In genomic region chr20:36818831-36819230, GRCh38 we compare ENCODE assay signal across 26 cellular contexts. TPM values are rescaled to one million over a fixed set of nuclear protein-coding genes. Genes with fewer than 3 reads are reported as not detected.
DNase-seq lines count a peak whose midpoint lies in the region; ATAC-seq and TF ChIP-seq lines count a peak whose summit lies in the region.
"Had no signal": no experiment of that assay in that cellular context is flagged by ENCODE, and none has a peak within 500 bp of the region (broad histone marks: within the 10 kb centered on the region; RNA-seq: fewer than 3 reads in every experiment).

No MANE protein-coding gene starts in this region.

- peak overlapping the region; percentile 32 to 40 (median 34) for H3K27ac Mint-ChIP-seq in nephron
- H3K27ac Mint-ChIP-seq: activated naive CD4-positive, alpha-beta T cell treated with anti-CD3 and anti-CD28 coated beads, Interleukin-2, amount 50 U/mL, for 72 hours; activated T-helper 2 cell treated with anti-CD3 and anti-CD28 coated beads, Interferon-gamma antibody, Interleukin-2, Interleukin-4, amounts not matched to agents 10 μg/mL and 5 μg/mL and 100 μg/mL, durations not matched to agents 14 hours and 24 hours and 36 hours; CD4-positive, CD25-positive, alpha-beta regulatory T cell had no signal

- no peaks in the 10 kb centered on the region for H3K27me3 Mint-ChIP-seq in nephron (ENCODE audit: low read depth)

- ATAC-seq in GM18511 (IDR thresholded peaks at IDR 0.05; ENCODE audit: unreplicated experiment) = no peak
- no peak for ATAC-seq in HG03442 (IDR thresholded peaks at IDR 0.05; ENCODE audit: unreplicated experiment)
- ATAC-seq: activated naive CD4-positive, alpha-beta T cell treated with anti-CD3 and anti-CD28 coated beads, Interleukin-2, amount 50 U/mL, for 72 hours; psoas muscle had no signal

- no peaks in the 10 kb centered on the region for H3K9me3 ChIP-seq in ascending aorta
- H3K9me3 ChIP-seq: psoas muscle, transverse colon had no signal

- intact Hi-C loops in ascending aorta (cut with DNase I) = no loop called here

- TF ChIP-seq CTCF in ascending aorta (IDR thresholded peaks at IDR 0.05) (no peak), nephron (IDR thresholded peaks at IDR 0.05; ENCODE audit: unreplicated experiment in 3 of 3) (no peak)

- no peaks in the 10 kb centered on the region for H3K9me3 Mint-ChIP-seq in nephron
- H3K9me3 Mint-ChIP-seq: activated naive CD4-positive, alpha-beta T cell treated with anti-CD3 and anti-CD28 coated beads, Interleukin-2, amount 50 U/mL, for 72 hours; activated T-helper 2 cell treated with anti-CD3 and anti-CD28 coated beads, Interferon-gamma antibody, Interleukin-2, Interleukin-4, amounts not matched to agents 10 μg/mL and 5 μg/mL and 100 μg/mL, durations not matched to agents 14 hours and 24 hours and 36 hours; CD4-positive, CD25-positive, alpha-beta regulatory T cell had no signal

- peaks cover 51% of the 10 kb centered on the region for H3K36me3 Mint-ChIP-seq in nephron (ENCODE audit: low read depth)
- H3K36me3 Mint-ChIP-seq: activated naive CD4-positive, alpha-beta T cell treated with anti-CD3 and anti-CD28 coated beads, Interleukin-2, amount 50 U/mL, for 72 hours; CD4-positive, CD25-positive, alpha-beta regulatory T cell had no signal

- H3K4me1 Mint-ChIP-seq in nephron = peaks cover 24% of the 10 kb centered on the region

- H3K4me3 ChIP-seq in ascending aorta = no peak overlapping the region
- H3K4me3 ChIP-seq: psoas muscle, transverse colon had no signal

- peak; percentile 65 for DNase-seq in DMS 273 (lab: John Stamatoyannopoulos, UW; ENCODE audit: unreplicated experiment)
- DNase-seq in DMS 273 treated with DMSO at 0.1 percent for 48 hours (lab: John Stamatoyannopoulos, UW) = no peak
- peak; percentile 29 for DNase-seq in NCI-H146 treated with DMSO at 0.1 percent for 48 hours (lab: John Stamatoyannopoulos, UW; ENCODE audit: unreplicated experiment)
- no peak for DNase-seq in ascending aorta (ENCODE audit: low spot score in 2 of 2)
- no peak for DNase-seq in activated CD4-positive, alpha-beta T cell treated with anti-CD3 and anti-CD28 coated beads, Interleukin-2, amount 50 U/mL, for 48 hours
- DNase-seq: 8988T; activated CD8-positive, alpha-beta memory T cell treated with anti-CD3 and anti-CD28 coated beads, Interleukin-2, amount 50 U/mL, for 4 hours; aorta; caudate nucleus; CD4-positive, CD25-positive, alpha-beta regulatory T cell; glutamatergic neuron; kidney glomerular epithelial cell; NCI-H1092; NCI-H2227 treated with DMSO at 0.1 percent for 48 hours; NCI-H774; psoas muscle; stimulated activated CD8-positive, alpha-beta memory T cell treated with anti-CD3 and anti-CD28 coated beads, Interleukin-4, amount 100 ng/mL, for 48 hours; transverse colon had no signal

- H3K27ac ChIP-seq in ascending aorta = peak overlapping the region; percentile 67 to 73
- H3K27ac ChIP-seq: psoas muscle had no signal

- H3K4me1 ChIP-seq in ascending aorta = peaks cover 24 to 44% of the 10 kb centered on the region in 2 donors

- H3K27me3 ChIP-seq in ascending aorta = no peaks in the 10 kb centered on the region
- H3K27me3 ChIP-seq: transverse colon had no signal

- no peak overlapping the region for H3K4me3 Mint-ChIP-seq in nephron
- H3K4me3 Mint-ChIP-seq: CD4-positive, CD25-positive, alpha-beta regulatory T cell had no signal

- peaks cover 24 to 37% of the 10 kb centered on the region in 2 donors for H3K36me3 ChIP-seq in ascending aorta

RNA-seq across cellular contexts. Expression of gene DSN1, which starts 45.3 kb away (rescaled TPM):
- total RNA-seq in ascending aorta = 26.9 TPM

RNA-seq across cellular contexts. Expression of gene TLDC2, which starts 57.1 kb away (rescaled TPM):
- total RNA-seq in ascending aorta = not detected
- total RNA-seq: activated naive CD4-positive, alpha-beta T cell treated with anti-CD3 and anti-CD28 coated beads, Interleukin-2, amount 50 U/mL, for 72 hours; activated T-helper 2 cell treated with anti-CD3 and anti-CD28 coated beads, Interferon-gamma antibody, Interleukin-2, Interleukin-4, amounts not matched to agents 10 μg/mL and 5 μg/mL and 100 μg/mL, durations not matched to agents 14 hours and 24 hours and 36 hours; CD4-positive, CD25-positive, alpha-beta regulatory T cell; LHCN-M2; lung microvascular endothelial cell; OCI-LY7 had no signal

Comparison
In these comparisons a context has a peak if more than half of its experiments do, and no peak if none do; other contexts are left out.
1. DNase-seq: peak in DMS 273 (single experiment) and NCI-H146 treated with DMSO at 0.1 percent for 48 hours (single experiment); none in DMS 273 treated with DMSO at 0.1 percent for 48 hours (single experiment), ascending aorta (0 of 2) and activated CD4-positive, alpha-beta T cell treated with anti-CD3 and anti-CD28 coated beads, Interleukin-2, amount 50 U/mL, for 48 hours (0 of 2).